1 cellular context compared by ENCODE assay signal in the genomic region with DNA sequence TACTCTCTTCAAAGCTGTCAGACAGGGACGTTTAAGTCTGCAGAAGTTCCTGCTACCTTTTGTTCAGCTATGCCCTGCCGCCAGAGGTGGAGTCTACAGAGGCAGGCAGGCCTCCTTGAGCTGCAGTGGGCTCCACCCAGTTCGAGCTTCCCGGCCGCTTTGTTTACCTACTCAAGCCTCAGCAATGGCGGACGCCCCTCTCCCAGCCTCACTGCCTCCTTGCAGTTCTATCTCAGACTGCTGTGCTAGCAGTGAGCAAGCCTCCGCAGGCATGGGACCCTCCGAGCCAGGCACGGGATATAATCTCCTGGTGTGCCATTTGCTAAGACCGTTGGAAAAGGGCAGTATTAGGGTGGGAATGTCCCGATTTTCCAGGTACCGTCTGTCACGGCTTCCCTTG. TPM values are rescaled to one million over a fixed set of nuclear protein-coding genes. Genes with fewer than 3 reads are reported as not detected.
"Had no signal": no experiment of that assay in that cellular context is flagged by ENCODE, and none has a peak within 500 bp of the region (broad histone marks: within the 10 kb centered on the region; RNA-seq: fewer than 3 reads in every experiment).

No MANE protein-coding gene starts in this region.

RNA-seq across cellular contexts. Expression of a gene that starts 58.2 kb away (rescaled TPM):
- total RNA-seq: G401 had no signal
